8 cellular contexts compared by ENCODE assay signal in the genomic region with DNA sequence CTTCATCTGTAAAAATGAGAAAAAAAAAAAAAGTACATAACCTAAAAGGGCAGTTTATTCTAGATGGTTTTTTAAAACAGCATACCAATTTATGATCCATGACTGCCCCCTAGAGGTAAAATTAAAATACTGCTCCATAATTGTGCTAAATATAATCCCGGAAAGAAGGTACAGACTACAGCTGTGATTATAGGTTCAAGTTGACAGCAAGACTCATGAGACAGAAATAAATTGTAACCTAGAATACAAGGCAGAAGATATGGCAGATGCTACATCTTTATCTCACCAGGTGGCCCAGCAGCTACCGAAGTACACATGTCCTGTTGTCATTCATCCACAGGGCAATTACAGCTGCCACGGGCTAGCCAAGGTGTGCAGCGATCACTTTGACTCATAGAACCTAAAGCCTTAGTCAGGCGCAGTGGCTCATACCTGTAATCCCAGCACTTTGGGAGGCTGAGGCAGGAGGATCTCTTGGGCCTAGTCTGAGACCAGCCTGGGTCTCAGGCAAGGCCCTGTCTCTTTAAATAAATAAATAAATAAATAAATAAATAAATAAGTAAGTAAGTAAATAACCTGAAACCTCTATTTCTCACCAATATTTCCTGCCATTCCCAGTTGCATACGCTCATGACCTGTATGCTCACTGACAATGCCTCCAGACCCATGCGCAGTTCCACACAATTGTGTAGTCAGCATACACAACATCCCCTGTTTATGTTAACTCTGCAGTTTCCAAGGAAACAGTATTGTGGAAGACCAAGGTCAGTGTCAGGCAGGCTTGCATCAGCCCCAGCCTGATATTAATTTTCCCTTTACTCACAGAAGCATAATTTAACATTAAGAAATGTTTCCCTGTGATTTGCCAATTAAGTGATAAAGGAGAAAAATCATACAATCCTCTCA. TPM values are rescaled to one million over a fixed set of nuclear protein-coding genes. Genes with fewer than 3 reads are reported as not detected.
DNase-seq lines count a peak whose midpoint lies in the region; ATAC-seq and TF ChIP-seq lines count a peak whose summit lies in the region.

No MANE protein-coding gene starts in this region.

- H3K9me3 Mint-ChIP-seq in memory B cell = no peaks in the 10 kb centered on the region

- no peak overlapping the region for H3K27ac ChIP-seq in PC-3 (ENCODE audit: low read length)

- intact Hi-C loops in PC-3 (cut with micrococcal nuclease) = loop anchor here (2.0 to 10.0 kb wide), 4 partner anchors 20 to 626 kb away; no protein-coding TSS in a partner anchor

- H3K27me3 ChIP-seq in PC-3 (ENCODE audit: low read length) = peaks cover 13% of the 10 kb centered on the region; the same call in 1 of the 2 replicates

- no peaks in the 10 kb centered on the region for H3K9me2 ChIP-seq in PC-3 (replicated peaks; ENCODE audit: low read length)

- H3K4me1 Mint-ChIP-seq in memory B cell = peaks cover 2% of the 10 kb centered on the region

- H3F3A ChIP-seq in PC-3 (ENCODE audit: low read length, unreplicated experiment) = no peaks in the 10 kb centered on the region

- DNase-seq in EH (ENCODE audit: low read depth) (peak; percentile 70), LoVo (ENCODE audit: low spot score) (peak; percentile 71), PC-3 (peak; percentile 83), dermis blood vessel endothelial cell (peak; percentile 78), memory B cell (ENCODE audit: low spot score in 2 of 2) (peak in 1 of 2 donors; percentile 68), activated gamma-delta T cell (lab: John Stamatoyannopoulos, UW) (no peak)
- no peak for DNase-seq in activated CD4-positive, alpha-beta T cell treated with anti-CD3 and anti-CD28 coated beads for 4 hours

- H3K9ac ChIP-seq in PC-3 (ENCODE audit: low read length) = no peak overlapping the region

- ATAC-seq in PC-3 (peak; percentile 54), memory B cell (ENCODE audit: low read depth) (peak; percentile 72), GM21528 (IDR thresholded peaks at IDR 0.05; ENCODE audit: low FRiP score, unreplicated experiment) (no peak)

- H3K36me3 Mint-ChIP-seq in memory B cell = no peaks in the 10 kb centered on the region

- no peaks in the 10 kb centered on the region for H4K20me1 ChIP-seq in PC-3 (ENCODE audit: low read length)

- H3K4me3 ChIP-seq in PC-3 (ENCODE audit: low read length) = no peak overlapping the region; the same call in 1 of the 2 replicates

- TF ChIP-seq CTCF in PC-3 (conservative IDR thresholded peaks at IDR 0.05; ENCODE audit: low read depth, low read length) = peak; percentile 80

- peak overlapping the region; percentile 62 for H3K4me2 ChIP-seq in PC-3 (ENCODE audit: low read length)

- H2AFZ ChIP-seq in PC-3 (ENCODE audit: low read length) = peak overlapping the region; percentile 55

- H3K36me3 ChIP-seq in PC-3 (ENCODE audit: low read depth, low read length) = no peaks in the 10 kb centered on the region

- no TSS peak for BruUV-seq in PC-3 (replicated peaks; lab: Mats Ljungman, UMichigan)

- no peak overlapping the region for H3K27ac Mint-ChIP-seq in memory B cell

- H3K4me1 ChIP-seq in PC-3 (ENCODE audit: insufficient read depth, low read length) = peaks cover 12% of the 10 kb centered on the region

- H3K9me3 ChIP-seq in PC-3 (ENCODE audit: low read length) = no peaks in the 10 kb centered on the region

- CTCF ChIA-PET in PC-3 (lab: Charles Lee) = interaction anchor here (1.2 kb wide), 1 partner anchor 114 kb away, joined by 24 read pairs; no protein-coding TSS in a partner anchor

- H3K79me2 ChIP-seq in PC-3 (ENCODE audit: low read length) = no peaks in the 10 kb centered on the region

- H3K27me3 Mint-ChIP-seq in memory B cell = peaks cover 12% of the 10 kb centered on the region

- POLR2A ChIA-PET in PC-3 (lab: Charles Lee; ENCODE audit: unreplicated experiment) = no interaction called here

- H3K4me3 Mint-ChIP-seq in memory B cell = no peak overlapping the region

RNA-seq across cellular contexts. Expression of gene PPIE, which starts 18.3 kb away (rescaled TPM):
- 45.1 and 53.6 TPM in 2 replicates for total RNA-seq in PC-3 (2014; rRNA removed)
- total RNA-seq in dermis blood vessel endothelial cell = 37.4 and 41.7 TPM in 2 replicates

RNA-seq across cellular contexts. Expression of gene HPCAL4, which starts 29.1 kb away (rescaled TPM):
- total RNA-seq in PC-3 (2014; rRNA removed) = 0.04 and 0.12 TPM in 2 replicates
- total RNA-seq in dermis blood vessel endothelial cell = under 0.01 TPM in 1 of 2 replicates, not detected in the other

RNA-seq across cellular contexts. Expression of gene NT5C1A, which starts 48.4 kb away (rescaled TPM):
- total RNA-seq in PC-3 (2014; rRNA removed) = not detected in 2 replicates
- total RNA-seq in dermis blood vessel endothelial cell = not detected in 2 replicates

RNA-seq across cellular contexts. Expression of gene OXCT2, which starts 50.8 kb away (rescaled TPM):
- 0.98 and 3.9 TPM in 2 replicates for total RNA-seq in PC-3 (2014; rRNA removed)
- total RNA-seq in dermis blood vessel endothelial cell = 2.9 and 7.0 TPM in 2 replicates

Comparison
In these comparisons a context has a peak if more than half of its experiments do, and no peak if none do; other contexts are left out.
1. DNase-seq: peak in EH (single experiment), LoVo (single experiment), PC-3 (single experiment) and dermis blood vessel endothelial cell (single experiment); none in activated gamma-delta T cell (single experiment) and activated CD4-positive, alpha-beta T cell treated with anti-CD3 and anti-CD28 coated beads for 4 hours (0 of 2).